Comparison of ENCODE assay signal across 1 cellular context in genomic region chr19:32819415-32820400, GRCh38.
TF ChIP-seq lines count a peak whose summit lies in the region.

No MANE protein-coding gene starts in this region.

TF ChIP-seq in WTC11, 78 proteins besides CTCF, POLR2A, EP300 and RAD21 (continued from another document):
- TF ChIP-seq MYBL2 (CRISPR knock-in tag; IDR thresholded peaks at IDR 0.05): no peak
- TF ChIP-seq ZNF232 (CRISPR knock-in tag; IDR thresholded peaks at IDR 0.05): no peak
- TF ChIP-seq NR1H2 (CRISPR knock-in tag; IDR thresholded peaks at IDR 0.05): no peak
- TF ChIP-seq NFYB (CRISPR knock-in tag; conservative IDR thresholded peaks at IDR 0.05; ENCODE audit: low read depth): no peak
- TF ChIP-seq RORB (CRISPR knock-in tag; IDR thresholded peaks at IDR 0.05): no peak
- TF ChIP-seq CREM (CRISPR knock-in tag; IDR thresholded peaks at IDR 0.05): no peak
- TF ChIP-seq AFF4 (CRISPR knock-in tag; IDR thresholded peaks at IDR 0.05; ENCODE audit: borderline replicate concordance): no peak
- no peak for TF ChIP-seq RELA (CRISPR knock-in tag; IDR thresholded peaks at IDR 0.05; ENCODE audit: borderline replicate concordance)
- TF ChIP-seq SOX15 (CRISPR knock-in tag; IDR thresholded peaks at IDR 0.05): no peak
- TF ChIP-seq SMAD4 (CRISPR knock-in tag; IDR thresholded peaks at IDR 0.05): no peak
